ENCODE assay signal across 8 cellular contexts in genomic region chr12:111437816-111438454, GRCh38. TPM values are rescaled to one million over a fixed set of nuclear protein-coding genes. Genes with fewer than 3 reads are reported as not detected.
DNase-seq lines count a peak whose midpoint lies in the region; ATAC-seq and TF ChIP-seq lines count a peak whose summit lies in the region.

No MANE protein-coding gene starts in this region.

- no peaks in the 10 kb centered on the region for H3K9me3 ChIP-seq in left lung

- intact Hi-C loops in left lung (cut with DNase I): no loop called here

- no peak for TF ChIP-seq CTCF in left lung (IDR thresholded peaks at IDR 0.05)

- DNase-seq in ACHN (peak; percentile 86), KG1 (lab: John Stamatoyannopoulos, UW) (peak; percentile 21), astrocyte of the hippocampus (ENCODE audit: low read depth, low spot score) (peak; percentile 72), left lung (peak in 1 of 2 donors; percentile 81), D341Med (ENCODE audit: low spot score) (no peak), NCI-H146 treated with DMSO at 0.1 percent for 48 hours (lab: John Stamatoyannopoulos, UW; ENCODE audit: unreplicated experiment) (no peak)

- peaks cover 0 to 18% of the 10 kb centered on the region in 2 donors for H3K36me3 ChIP-seq in left lung

- no peaks in the 10 kb centered on the region for H3K27me3 ChIP-seq in left lung

- in situ Hi-C loops in ACHN (cut with HindIII; ENCODE audit: low pct_ligation_motif_present, low pct_unique_long_range_greater_than_20kb, low sequenced_read_pairs): no loop called here

- peak overlapping the region; percentile 44 to 68 for H3K27ac ChIP-seq in left lung

- H3K4me3 ChIP-seq in left lung: no peak overlapping the region

- ATAC-seq in left lung (peak; percentile 44), HG03175 (IDR thresholded peaks at IDR 0.05; ENCODE audit: unreplicated experiment) (no peak), GM18519 (IDR thresholded peaks at IDR 0.05; ENCODE audit: low FRiP score, unreplicated experiment) (no peak)

- H3K4me1 ChIP-seq in left lung: peaks cover 21 to 100% of the 10 kb centered on the region in 2 donors

RNA-seq across cellular contexts. Expression of gene SH2B3, which starts 32.2 kb away (rescaled TPM):
- total RNA-seq in left lung: 10 to 100 TPM; 26.9 to 42.0 TPM

Comparison
In these comparisons a context has a peak if more than half of its experiments do, and no peak if none do; other contexts are left out.
1. DNase-seq: peak in ACHN (single experiment), KG1 (single experiment) and astrocyte of the hippocampus (single experiment); none in D341Med (single experiment) and NCI-H146 treated with DMSO at 0.1 percent for 48 hours (single experiment).